In the genomic region with DNA sequence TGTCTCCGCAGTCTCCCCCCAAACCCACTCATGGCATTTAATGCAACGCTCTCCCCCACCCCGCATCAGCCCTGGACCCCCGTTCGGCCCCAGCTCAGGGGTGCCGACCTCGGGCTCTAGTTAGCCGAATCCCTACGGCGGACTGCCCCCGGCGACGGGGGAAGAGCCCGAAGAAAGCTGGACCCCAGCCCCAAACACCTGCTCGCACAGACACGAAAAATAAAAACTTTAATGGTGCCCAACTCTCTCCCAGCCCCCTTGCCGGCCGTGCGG, we compare ENCODE assay signal across 8 cellular contexts. TPM values are rescaled to one million over a fixed set of nuclear protein-coding genes. Genes with fewer than 3 reads are reported as not detected.
DNase-seq lines count a peak whose midpoint lies in the region; ATAC-seq and TF ChIP-seq lines count a peak whose summit lies in the region.

No MANE protein-coding gene starts in this region.

- peak; percentile 16 to 25 for DNase-seq in activated CD4-positive, alpha-beta T cell treated with anti-CD3 and anti-CD28 coated beads, Interleukin-2, amount 50 U/mL, for 48 hours
- DNase-seq in fibroblast of villous mesenchyme (ENCODE audit: low read depth) (no peak), gastrocnemius medialis (no peak), AG08395 (ENCODE audit: low spot score) (no peak), KG1 (lab: John Stamatoyannopoulos, UW) (no peak)

- peak overlapping the region; percentile 90 for H3K4me3 ChIP-seq in GM12875 (ENCODE audit: low read depth, low read length)
- H3K4me3 ChIP-seq in fibroblast of villous mesenchyme (ENCODE audit: low read depth, low read length) = peak overlapping the region; percentile 84
- peak overlapping the region; percentile 77 to 99 (median 80) for H3K4me3 ChIP-seq in gastrocnemius medialis

- H3K36me3 ChIP-seq in gastrocnemius medialis = no peaks in the 10 kb centered on the region

- ATAC-seq in gastrocnemius medialis (no peak), HG03097 (IDR thresholded peaks at IDR 0.05; ENCODE audit: low FRiP score, unreplicated experiment) (no peak)
- no peak for ATAC-seq in activated CD4-positive, CD25-positive, alpha-beta regulatory T cell treated with anti-CD3 and anti-CD28 coated beads, Interleukin-2, amount 50 U/mL, for 24 hours

- peak overlapping the region; percentile 79 to 89 (median 83) for H3K27ac ChIP-seq in gastrocnemius medialis

- TF ChIP-seq CTCF in GM12875 (IDR thresholded peaks at IDR 0.05; ENCODE audit: borderline replicate concordance, insufficient read depth, low read depth, low read length) = no peak
- TF ChIP-seq CTCF in fibroblast of villous mesenchyme (IDR thresholded peaks at IDR 0.05; ENCODE audit: insufficient read depth, low read depth, low read length) = no peak
- no peak for TF ChIP-seq CTCF in gastrocnemius medialis (IDR thresholded peaks at IDR 0.05 in 4 of 5, conservative IDR thresholded peaks at IDR 0.05 in 1 of 5)

- TF ChIP-seq POLR2A in gastrocnemius medialis (IDR thresholded peaks at IDR 0.05) = no peak

- in situ Hi-C loops in gastrocnemius medialis (cut with MboI; ENCODE audit: low sequenced_read_pairs in 4 of 4) = no loop called here

- H3K4me1 ChIP-seq in gastrocnemius medialis = peaks cover 24 to 32% of the 10 kb centered on the region in 2 donors

- H3K27me3 ChIP-seq in gastrocnemius medialis = no peaks in the 10 kb centered on the region

- H3K9me3 ChIP-seq in gastrocnemius medialis = no peaks in the 10 kb centered on the region

- intact Hi-C loops in gastrocnemius medialis (cut with DNase I; ENCODE audit: low total_unique reads) = loop anchor here (1.0 to 10.0 kb wide), 4 partner anchors 19 to 384 kb away; partner anchors contain the start of gene SDHB

RNA-seq across cellular contexts. Expression of gene RCC2, which starts 0.6 kb away (rescaled TPM):
- total RNA-seq in fibroblast of villous mesenchyme = 59.9 and 74.7 TPM in 2 replicates
- total RNA-seq in gastrocnemius medialis = 10 to 100 TPM in 1 of 4 donors, 1 to 10 TPM in 3; 5.7 to 11.5 (median 7.8) TPM

Comparison
In these comparisons a context has a peak if more than half of its experiments do, and no peak if none do; other contexts are left out.
1. DNase-seq: peak in activated CD4-positive, alpha-beta T cell treated with anti-CD3 and anti-CD28 coated beads, Interleukin-2, amount 50 U/mL, for 48 hours (2 of 2); none in fibroblast of villous mesenchyme (single experiment), gastrocnemius medialis (0 of 2), AG08395 (single experiment) and KG1 (single experiment).
2. Peak in every context shown above with its lines, with median percentiles within 50 percentile points of each other: H3K4me3 ChIP-seq.